Comparison of ENCODE assay signal across 2 cellular contexts in the genomic region with DNA sequence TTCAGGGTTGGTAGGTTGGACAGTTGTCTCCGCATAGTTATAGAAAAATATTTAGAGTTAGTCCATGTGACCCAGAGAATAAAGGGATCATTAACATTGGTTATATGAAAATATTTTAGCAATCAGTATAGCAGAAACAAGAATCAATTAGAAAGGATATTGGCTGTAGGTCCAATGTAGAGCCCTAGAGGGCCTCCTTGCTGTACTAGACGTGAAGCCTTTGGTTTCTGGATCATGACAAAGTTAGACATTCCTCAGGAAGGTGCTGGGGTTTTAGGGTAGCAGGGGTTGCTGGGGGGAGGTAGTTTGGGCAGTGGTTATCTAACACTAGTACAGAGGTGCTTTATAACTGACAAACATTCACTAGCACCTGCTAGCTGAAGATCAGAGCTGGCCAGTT.
TF ChIP-seq lines count a peak whose summit lies in the region.

No MANE protein-coding gene starts in this region.

TF ChIP-seq in GM23338, 12 proteins besides CTCF, POLR2A, EP300 and RAD21 (continued from another document):
- TF ChIP-seq, protein P1, sequence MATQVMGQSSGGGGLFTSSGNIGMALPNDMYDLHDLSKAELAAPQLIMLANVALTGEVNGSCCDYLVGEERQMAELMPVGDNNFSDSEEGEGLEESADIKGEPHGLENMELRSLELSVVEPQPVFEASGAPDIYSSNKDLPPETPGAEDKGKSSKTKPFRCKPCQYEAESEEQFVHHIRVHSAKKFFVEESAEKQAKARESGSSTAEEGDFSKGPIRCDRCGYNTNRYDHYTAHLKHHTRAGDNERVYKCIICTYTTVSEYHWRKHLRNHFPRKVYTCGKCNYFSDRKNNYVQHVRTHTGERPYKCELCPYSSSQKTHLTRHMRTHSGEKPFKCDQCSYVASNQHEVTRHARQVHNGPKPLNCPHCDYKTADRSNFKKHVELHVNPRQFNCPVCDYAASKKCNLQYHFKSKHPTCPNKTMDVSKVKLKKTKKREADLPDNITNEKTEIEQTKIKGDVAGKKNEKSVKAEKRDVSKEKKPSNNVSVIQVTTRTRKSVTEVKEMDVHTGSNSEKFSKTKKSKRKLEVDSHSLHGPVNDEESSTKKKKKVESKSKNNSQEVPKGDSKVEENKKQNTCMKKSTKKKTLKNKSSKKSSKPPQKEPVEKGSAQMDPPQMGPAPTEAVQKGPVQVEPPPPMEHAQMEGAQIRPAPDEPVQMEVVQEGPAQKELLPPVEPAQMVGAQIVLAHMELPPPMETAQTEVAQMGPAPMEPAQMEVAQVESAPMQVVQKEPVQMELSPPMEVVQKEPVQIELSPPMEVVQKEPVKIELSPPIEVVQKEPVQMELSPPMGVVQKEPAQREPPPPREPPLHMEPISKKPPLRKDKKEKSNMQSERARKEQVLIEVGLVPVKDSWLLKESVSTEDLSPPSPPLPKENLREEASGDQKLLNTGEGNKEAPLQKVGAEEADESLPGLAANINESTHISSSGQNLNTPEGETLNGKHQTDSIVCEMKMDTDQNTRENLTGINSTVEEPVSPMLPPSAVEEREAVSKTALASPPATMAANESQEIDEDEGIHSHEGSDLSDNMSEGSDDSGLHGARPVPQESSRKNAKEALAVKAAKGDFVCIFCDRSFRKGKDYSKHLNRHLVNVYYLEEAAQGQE (IDR thresholded peaks at IDR 0.05; ENCODE audit: unreplicated experiment) = no peak
- TF ChIP-seq ZNF331 (CRISPR knock-in tag; IDR thresholded peaks at IDR 0.05; ENCODE audit: low read depth) (no peak), EZH2 (IDR thresholded peaks at IDR 0.05; ENCODE audit: low read depth, unreplicated experiment) (no peak), STAT1 (IDR thresholded peaks at IDR 0.05; ENCODE audit: unreplicated experiment) (no peak), ZNF114 (CRISPR knock-in tag; IDR thresholded peaks at IDR 0.05) (no peak), EZH2phosphoT487 (IDR thresholded peaks at IDR 0.05; ENCODE audit: unreplicated experiment) (no peak), POLR2AphosphoS5 (IDR thresholded peaks at IDR 0.05; ENCODE audit: low read depth) (no peak), NANOG (IDR thresholded peaks at IDR 0.05; ENCODE audit: borderline replicate concordance) (no peak)
- TF ChIP-seq, protein P2, sequence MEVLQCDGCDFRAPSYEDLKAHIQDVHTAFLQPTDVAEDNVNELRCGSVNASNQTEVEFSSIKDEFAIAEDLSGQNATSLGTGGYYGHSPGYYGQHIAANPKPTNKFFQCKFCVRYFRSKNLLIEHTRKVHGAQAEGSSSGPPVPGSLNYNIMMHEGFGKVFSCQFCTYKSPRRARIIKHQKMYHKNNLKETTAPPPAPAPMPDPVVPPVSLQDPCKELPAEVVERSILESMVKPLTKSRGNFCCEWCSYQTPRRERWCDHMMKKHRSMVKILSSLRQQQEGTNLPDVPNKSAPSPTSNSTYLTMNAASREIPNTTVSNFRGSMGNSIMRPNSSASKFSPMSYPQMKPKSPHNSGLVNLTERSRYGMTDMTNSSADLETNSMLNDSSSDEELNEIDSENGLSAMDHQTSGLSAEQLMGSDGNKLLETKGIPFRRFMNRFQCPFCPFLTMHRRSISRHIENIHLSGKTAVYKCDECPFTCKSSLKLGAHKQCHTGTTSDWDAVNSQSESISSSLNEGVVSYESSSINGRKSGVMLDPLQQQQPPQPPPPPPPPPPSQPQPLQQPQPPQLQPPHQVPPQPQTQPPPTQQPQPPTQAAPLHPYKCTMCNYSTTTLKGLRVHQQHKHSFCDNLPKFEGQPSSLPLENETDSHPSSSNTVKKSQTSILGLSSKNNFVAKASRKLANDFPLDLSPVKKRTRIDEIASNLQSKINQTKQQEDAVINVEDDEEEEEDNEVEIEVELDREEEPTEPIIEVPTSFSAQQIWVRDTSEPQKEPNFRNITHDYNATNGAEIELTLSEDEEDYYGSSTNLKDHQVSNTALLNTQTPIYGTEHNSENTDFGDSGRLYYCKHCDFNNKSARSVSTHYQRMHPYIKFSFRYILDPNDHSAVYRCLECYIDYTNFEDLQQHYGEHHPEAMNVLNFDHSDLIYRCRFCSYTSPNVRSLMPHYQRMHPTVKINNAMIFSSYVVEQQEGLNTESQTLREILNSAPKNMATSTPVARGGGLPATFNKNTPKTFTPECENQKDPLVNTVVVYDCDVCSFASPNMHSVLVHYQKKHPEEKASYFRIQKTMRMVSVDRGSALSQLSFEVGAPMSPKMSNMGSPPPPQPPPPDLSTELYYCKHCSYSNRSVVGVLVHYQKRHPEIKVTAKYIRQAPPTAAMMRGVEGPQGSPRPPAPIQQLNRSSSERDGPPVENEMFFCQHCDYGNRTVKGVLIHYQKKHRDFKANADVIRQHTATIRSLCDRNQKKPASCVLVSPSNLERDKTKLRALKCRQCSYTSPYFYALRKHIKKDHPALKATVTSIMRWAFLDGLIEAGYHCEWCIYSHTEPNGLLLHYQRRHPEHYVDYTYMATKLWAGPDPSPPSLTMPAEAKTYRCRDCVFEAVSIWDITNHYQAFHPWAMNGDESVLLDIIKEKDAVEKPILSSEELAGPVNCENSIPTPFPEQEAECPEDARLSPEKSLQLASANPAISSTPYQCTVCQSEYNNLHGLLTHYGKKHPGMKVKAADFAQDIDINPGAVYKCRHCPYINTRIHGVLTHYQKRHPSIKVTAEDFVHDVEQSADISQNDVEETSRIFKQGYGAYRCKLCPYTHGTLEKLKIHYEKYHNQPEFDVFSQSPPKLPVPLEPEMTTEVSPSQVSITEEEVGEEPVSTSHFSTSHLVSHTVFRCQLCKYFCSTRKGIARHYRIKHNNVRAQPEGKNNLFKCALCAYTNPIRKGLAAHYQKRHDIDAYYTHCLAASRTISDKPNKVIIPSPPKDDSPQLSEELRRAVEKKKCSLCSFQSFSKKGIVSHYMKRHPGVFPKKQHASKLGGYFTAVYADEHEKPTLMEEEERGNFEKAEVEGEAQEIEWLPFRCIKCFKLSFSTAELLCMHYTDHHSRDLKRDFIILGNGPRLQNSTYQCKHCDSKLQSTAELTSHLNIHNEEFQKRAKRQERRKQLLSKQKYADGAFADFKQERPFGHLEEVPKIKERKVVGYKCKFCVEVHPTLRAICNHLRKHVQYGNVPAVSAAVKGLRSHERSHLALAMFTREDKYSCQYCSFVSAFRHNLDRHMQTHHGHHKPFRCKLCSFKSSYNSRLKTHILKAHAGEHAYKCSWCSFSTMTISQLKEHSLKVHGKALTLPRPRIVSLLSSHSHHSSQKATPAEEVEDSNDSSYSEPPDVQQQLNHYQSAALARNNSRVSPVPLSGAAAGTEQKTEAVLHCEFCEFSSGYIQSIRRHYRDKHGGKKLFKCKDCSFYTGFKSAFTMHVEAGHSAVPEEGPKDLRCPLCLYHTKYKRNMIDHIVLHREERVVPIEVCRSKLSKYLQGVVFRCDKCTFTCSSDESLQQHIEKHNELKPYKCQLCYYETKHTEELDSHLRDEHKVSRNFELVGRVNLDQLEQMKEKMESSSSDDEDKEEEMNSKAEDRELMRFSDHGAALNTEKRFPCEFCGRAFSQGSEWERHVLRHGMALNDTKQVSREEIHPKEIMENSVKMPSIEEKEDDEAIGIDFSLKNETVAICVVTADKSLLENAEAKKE (CRISPR knock-in tag; IDR thresholded peaks at IDR 0.05) = no peak
- TF ChIP-seq, protein P3, sequence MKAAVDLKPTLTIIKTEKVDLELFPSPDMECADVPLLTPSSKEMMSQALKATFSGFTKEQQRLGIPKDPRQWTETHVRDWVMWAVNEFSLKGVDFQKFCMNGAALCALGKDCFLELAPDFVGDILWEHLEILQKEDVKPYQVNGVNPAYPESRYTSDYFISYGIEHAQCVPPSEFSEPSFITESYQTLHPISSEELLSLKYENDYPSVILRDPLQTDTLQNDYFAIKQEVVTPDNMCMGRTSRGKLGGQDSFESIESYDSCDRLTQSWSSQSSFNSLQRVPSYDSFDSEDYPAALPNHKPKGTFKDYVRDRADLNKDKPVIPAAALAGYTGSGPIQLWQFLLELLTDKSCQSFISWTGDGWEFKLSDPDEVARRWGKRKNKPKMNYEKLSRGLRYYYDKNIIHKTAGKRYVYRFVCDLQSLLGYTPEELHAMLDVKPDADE (IDR thresholded peaks at IDR 0.05) = no peak

TF ChIP-seq in SK-N-SH treated with all-trans-retinoic acid at 6 μM for 48 hours, 23 proteins besides CTCF, POLR2A, EP300 and RAD21 (continued from another document):
- TF ChIP-seq, protein P4, sequence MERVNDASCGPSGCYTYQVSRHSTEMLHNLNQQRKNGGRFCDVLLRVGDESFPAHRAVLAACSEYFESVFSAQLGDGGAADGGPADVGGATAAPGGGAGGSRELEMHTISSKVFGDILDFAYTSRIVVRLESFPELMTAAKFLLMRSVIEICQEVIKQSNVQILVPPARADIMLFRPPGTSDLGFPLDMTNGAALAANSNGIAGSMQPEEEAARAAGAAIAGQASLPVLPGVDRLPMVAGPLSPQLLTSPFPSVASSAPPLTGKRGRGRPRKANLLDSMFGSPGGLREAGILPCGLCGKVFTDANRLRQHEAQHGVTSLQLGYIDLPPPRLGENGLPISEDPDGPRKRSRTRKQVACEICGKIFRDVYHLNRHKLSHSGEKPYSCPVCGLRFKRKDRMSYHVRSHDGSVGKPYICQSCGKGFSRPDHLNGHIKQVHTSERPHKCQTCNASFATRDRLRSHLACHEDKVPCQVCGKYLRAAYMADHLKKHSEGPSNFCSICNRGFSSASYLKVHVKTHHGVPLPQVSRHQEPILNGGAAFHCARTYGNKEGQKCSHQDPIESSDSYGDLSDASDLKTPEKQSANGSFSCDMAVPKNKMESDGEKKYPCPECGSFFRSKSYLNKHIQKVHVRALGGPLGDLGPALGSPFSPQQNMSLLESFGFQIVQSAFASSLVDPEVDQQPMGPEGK (CRISPR knock-in tag; IDR thresholded peaks at IDR 0.05; ENCODE audit: borderline replicate concordance) = no peak
- no peak for TF ChIP-seq ZNF70 (CRISPR knock-in tag; IDR thresholded peaks at IDR 0.05)
- TF ChIP-seq OSR1 (CRISPR knock-in tag; IDR thresholded peaks at IDR 0.05) = no peak
TF ChIP-seq in SK-N-SH treated with all-trans-retinoic acid at 6 μM for 48 hours: peak in this region for 0.
